In genomic region chr9:98974554-98974953, GRCh38 we compare ENCODE assay signal across 2 cellular contexts.
TF ChIP-seq lines count a peak whose summit lies in the region.

No MANE protein-coding gene starts in this region.

TF ChIP-seq in HCT116, 20 proteins besides CTCF, POLR2A, EP300 and RAD21 (continued from another document):
- TF ChIP-seq SP1 (IDR thresholded peaks at IDR 0.05; ENCODE audit: low read depth), result no peak
- TF ChIP-seq SIN3A (IDR thresholded peaks at IDR 0.05; ENCODE audit: low read depth), result no peak
- TF ChIP-seq TCF7L2 (IDR thresholded peaks at IDR 0.05; ENCODE audit: borderline replicate concordance, extremely low read depth, insufficient read depth, insufficient read length), result no peak
- TF ChIP-seq, protein P1, sequence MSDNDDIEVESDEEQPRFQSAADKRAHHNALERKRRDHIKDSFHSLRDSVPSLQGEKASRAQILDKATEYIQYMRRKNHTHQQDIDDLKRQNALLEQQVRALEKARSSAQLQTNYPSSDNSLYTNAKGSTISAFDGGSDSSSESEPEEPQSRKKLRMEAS (IDR thresholded peaks at IDR 0.05), result no peak
- TF ChIP-seq, protein P2, sequence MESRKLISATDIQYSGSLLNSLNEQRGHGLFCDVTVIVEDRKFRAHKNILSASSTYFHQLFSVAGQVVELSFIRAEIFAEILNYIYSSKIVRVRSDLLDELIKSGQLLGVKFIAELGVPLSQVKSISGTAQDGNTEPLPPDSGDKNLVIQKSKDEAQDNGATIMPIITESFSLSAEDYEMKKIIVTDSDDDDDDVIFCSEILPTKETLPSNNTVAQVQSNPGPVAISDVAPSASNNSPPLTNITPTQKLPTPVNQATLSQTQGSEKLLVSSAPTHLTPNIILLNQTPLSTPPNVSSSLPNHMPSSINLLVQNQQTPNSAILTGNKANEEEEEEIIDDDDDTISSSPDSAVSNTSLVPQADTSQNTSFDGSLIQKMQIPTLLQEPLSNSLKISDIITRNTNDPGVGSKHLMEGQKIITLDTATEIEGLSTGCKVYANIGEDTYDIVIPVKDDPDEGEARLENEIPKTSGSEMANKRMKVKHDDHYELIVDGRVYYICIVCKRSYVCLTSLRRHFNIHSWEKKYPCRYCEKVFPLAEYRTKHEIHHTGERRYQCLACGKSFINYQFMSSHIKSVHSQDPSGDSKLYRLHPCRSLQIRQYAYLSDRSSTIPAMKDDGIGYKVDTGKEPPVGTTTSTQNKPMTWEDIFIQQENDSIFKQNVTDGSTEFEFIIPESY (IDR thresholded peaks at IDR 0.05; ENCODE audit: extremely low read depth, insufficient replicate concordance, low read length), result no peak
- TF ChIP-seq, protein P3, sequence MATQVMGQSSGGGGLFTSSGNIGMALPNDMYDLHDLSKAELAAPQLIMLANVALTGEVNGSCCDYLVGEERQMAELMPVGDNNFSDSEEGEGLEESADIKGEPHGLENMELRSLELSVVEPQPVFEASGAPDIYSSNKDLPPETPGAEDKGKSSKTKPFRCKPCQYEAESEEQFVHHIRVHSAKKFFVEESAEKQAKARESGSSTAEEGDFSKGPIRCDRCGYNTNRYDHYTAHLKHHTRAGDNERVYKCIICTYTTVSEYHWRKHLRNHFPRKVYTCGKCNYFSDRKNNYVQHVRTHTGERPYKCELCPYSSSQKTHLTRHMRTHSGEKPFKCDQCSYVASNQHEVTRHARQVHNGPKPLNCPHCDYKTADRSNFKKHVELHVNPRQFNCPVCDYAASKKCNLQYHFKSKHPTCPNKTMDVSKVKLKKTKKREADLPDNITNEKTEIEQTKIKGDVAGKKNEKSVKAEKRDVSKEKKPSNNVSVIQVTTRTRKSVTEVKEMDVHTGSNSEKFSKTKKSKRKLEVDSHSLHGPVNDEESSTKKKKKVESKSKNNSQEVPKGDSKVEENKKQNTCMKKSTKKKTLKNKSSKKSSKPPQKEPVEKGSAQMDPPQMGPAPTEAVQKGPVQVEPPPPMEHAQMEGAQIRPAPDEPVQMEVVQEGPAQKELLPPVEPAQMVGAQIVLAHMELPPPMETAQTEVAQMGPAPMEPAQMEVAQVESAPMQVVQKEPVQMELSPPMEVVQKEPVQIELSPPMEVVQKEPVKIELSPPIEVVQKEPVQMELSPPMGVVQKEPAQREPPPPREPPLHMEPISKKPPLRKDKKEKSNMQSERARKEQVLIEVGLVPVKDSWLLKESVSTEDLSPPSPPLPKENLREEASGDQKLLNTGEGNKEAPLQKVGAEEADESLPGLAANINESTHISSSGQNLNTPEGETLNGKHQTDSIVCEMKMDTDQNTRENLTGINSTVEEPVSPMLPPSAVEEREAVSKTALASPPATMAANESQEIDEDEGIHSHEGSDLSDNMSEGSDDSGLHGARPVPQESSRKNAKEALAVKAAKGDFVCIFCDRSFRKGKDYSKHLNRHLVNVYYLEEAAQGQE (IDR thresholded peaks at IDR 0.05; ENCODE audit: low read depth), result no peak
- no peak for TF ChIP-seq ZNF274 (IDR thresholded peaks at IDR 0.05; ENCODE audit: low read depth, low read length)

TF ChIP-seq in neural cell, 6 proteins besides CTCF, POLR2A, EP300 and RAD21 (continued from another document):
- TF ChIP-seq, protein P3 (IDR thresholded peaks at IDR 0.05; ENCODE audit: borderline replicate concordance), result no peak
- TF ChIP-seq POLR2AphosphoS5 (IDR thresholded peaks at IDR 0.05), result no peak
TF ChIP-seq in neural cell: peak in this region for 0.
